16 cellular contexts compared by ENCODE assay signal in genomic region chr12:56231184-56231582, GRCh38. TPM values are rescaled to one million over a fixed set of nuclear protein-coding genes. Genes with fewer than 3 reads are reported as not detected.
DNase-seq lines count a peak whose midpoint lies in the region; ATAC-seq and TF ChIP-seq lines count a peak whose summit lies in the region.
"Had no signal": no experiment of that assay in that cellular context is flagged by ENCODE, and none has a peak within 500 bp of the region (broad histone marks: within the 10 kb centered on the region; RNA-seq: fewer than 3 reads in every experiment).

No MANE protein-coding gene starts in this region.

- peak overlapping the region; percentile 95 for H3K27ac Mint-ChIP-seq in progenitor cell of endocrine pancreas
- H3K27ac Mint-ChIP-seq: B cell had no signal

- intact Hi-C loops in Right ventricle myocardium inferior (cut with DNase I) (no loop called here), Right ventricle myocardium superior (cut with DNase I) (no loop called here), mucosa of descending colon (cut with DNase I, micrococcal nuclease) (no loop called here), esophagus muscularis mucosa (cut with DNase I) (no loop called here), PC-3 (cut with micrococcal nuclease) (no loop called here)

- peaks cover 3% of the 10 kb centered on the region for H3K36me3 Mint-ChIP-seq in progenitor cell of endocrine pancreas (ENCODE audit: insufficient read depth)

- peak overlapping the region; percentile 68 for H3K4me3 Mint-ChIP-seq in progenitor cell of endocrine pancreas (ENCODE audit: low read depth)
- H3K4me3 Mint-ChIP-seq: B cell had no signal

- no peaks in the 10 kb centered on the region for H3F3A ChIP-seq in PC-3 (ENCODE audit: low read length, unreplicated experiment)

- TF ChIP-seq POLR2A in esophagus muscularis mucosa (IDR thresholded peaks at IDR 0.05; ENCODE audit: low read depth), result no peak

- no peaks in the 10 kb centered on the region for H4K20me1 ChIP-seq in PC-3 (ENCODE audit: low read length)

- H3K4me1 ChIP-seq in mucosa of descending colon (ENCODE audit: low read depth) (peaks cover 6% of the 10 kb centered on the region), esophagus muscularis mucosa (no peaks in the 10 kb centered on the region), PC-3 (ENCODE audit: insufficient read depth, low read length) (no peaks in the 10 kb centered on the region)
- H3K4me1 ChIP-seq: SJCRH30 had no signal

- no peak overlapping the region for H3K9ac ChIP-seq in PC-3 (ENCODE audit: low read length)

- H3K4me2 ChIP-seq in PC-3 (ENCODE audit: low read length), result no peak overlapping the region

- DNase-seq in Right ventricle myocardium inferior (ENCODE audit: missing footprints) (peak; percentile 60), Right ventricle myocardium superior (no peak), mucosa of descending colon (peak in 2 of 3 donors; percentile 23 to 57), progenitor cell of endocrine pancreas (ENCODE audit: low spot score, unreplicated experiment) (no peak), esophagus muscularis mucosa (ENCODE audit: extremely low spot score) (no peak), PC-3 (no peak)
- DNase-seq: CD4-positive, alpha-beta memory T cell; HCEC 1CT; NCI-H187; NCI-H226; NCI-H526 treated with DMSO at 0.1 percent for 48 hours; RPMI8226; SJCRH30 had no signal

- H3K79me2 ChIP-seq in PC-3 (ENCODE audit: low read length), result no peaks in the 10 kb centered on the region

- CTCF ChIA-PET in PC-3 (lab: Charles Lee), result no interaction called here

- H3K9me3 ChIP-seq in mucosa of descending colon (no peaks in the 10 kb centered on the region), esophagus muscularis mucosa (no peaks in the 10 kb centered on the region), PC-3 (ENCODE audit: low read length) (no peaks in the 10 kb centered on the region)
- H3K9me3 ChIP-seq: SJCRH30 had no signal

- H3K36me3 ChIP-seq in mucosa of descending colon (ENCODE audit: low read depth) (no peaks in the 10 kb centered on the region), esophagus muscularis mucosa (peaks cover 0 to 29% (median 19%) of the 10 kb centered on the region in 4 donors), PC-3 (ENCODE audit: low read depth, low read length) (no peaks in the 10 kb centered on the region)
- H3K36me3 ChIP-seq: SJCRH30 had no signal

- no peaks in the 10 kb centered on the region for H3K27me3 Mint-ChIP-seq in progenitor cell of endocrine pancreas
- H3K27me3 Mint-ChIP-seq: B cell; CD4-positive, alpha-beta memory T cell had no signal

- WGBS in esophagus muscularis mucosa, result 69% methylated on average over 4 of the region's 11 CpGs

- ATAC-seq in Right ventricle myocardium inferior (no peak), Right ventricle myocardium superior (ENCODE audit: poor library complexity) (no peak), mucosa of descending colon (peak; percentile 27), HG03521 (IDR thresholded peaks at IDR 0.05; ENCODE audit: unreplicated experiment) (no peak), PC-3 (no peak), GM21515 (IDR thresholded peaks at IDR 0.05; ENCODE audit: unreplicated experiment) (no peak)

- no peak overlapping the region for H3K27ac ChIP-seq in esophagus muscularis mucosa (replicated peaks in 1 of 4)
- H3K27ac ChIP-seq in PC-3 (ENCODE audit: low read length), result no peak overlapping the region
- H3K27ac ChIP-seq: SJCRH30 had no signal

- H3K9me3 Mint-ChIP-seq in progenitor cell of endocrine pancreas (ENCODE audit: low read depth), result no peaks in the 10 kb centered on the region

- H3K9me2 ChIP-seq in PC-3 (replicated peaks; ENCODE audit: low read length), result no peaks in the 10 kb centered on the region

- no TSS peak for BruUV-seq in PC-3 (replicated peaks; lab: Mats Ljungman, UMichigan)

- H3K4me1 Mint-ChIP-seq in progenitor cell of endocrine pancreas (ENCODE audit: low read depth), result peaks cover 27% of the 10 kb centered on the region
- H3K4me1 Mint-ChIP-seq: B cell had no signal

- TF ChIP-seq CTCF in mucosa of descending colon (IDR thresholded peaks at IDR 0.05) (no peak), progenitor cell of endocrine pancreas (IDR thresholded peaks at IDR 0.05; ENCODE audit: unreplicated experiment) (no peak), esophagus muscularis mucosa (IDR thresholded peaks at IDR 0.05) (no peak), PC-3 (conservative IDR thresholded peaks at IDR 0.05; ENCODE audit: low read depth, low read length) (no peak)

- TF ChIP-seq EP300 in esophagus muscularis mucosa (IDR thresholded peaks at IDR 0.05), result no peak

- POLR2A ChIA-PET in PC-3 (lab: Charles Lee; ENCODE audit: unreplicated experiment), result no interaction called here

- no peak overlapping the region for H2AFZ ChIP-seq in PC-3 (ENCODE audit: low read length)

- H3K4me3 ChIP-seq in mucosa of descending colon (no peak overlapping the region), esophagus muscularis mucosa (no peak overlapping the region), PC-3 (ENCODE audit: low read length) (no peak overlapping the region)
- H3K4me3 ChIP-seq: SJCRH30 had no signal

- no peaks in the 10 kb centered on the region for H3K27me3 ChIP-seq in esophagus muscularis mucosa
- no peaks in the 10 kb centered on the region for H3K27me3 ChIP-seq in PC-3 (ENCODE audit: low read length)
- H3K27me3 ChIP-seq: SJCRH30 had no signal

RNA-seq across cellular contexts. Expression of gene SLC39A5, which starts 1.3 kb away (rescaled TPM):
- total RNA-seq in Right ventricle myocardium inferior (not detected), Right ventricle myocardium superior (not detected), mucosa of descending colon (100 to 1,000 TPM in 2 of 3 donors, 10 to 100 TPM in 1; 88.4 to 298 (median 129) TPM), progenitor cell of endocrine pancreas (62.9 and 65.2 TPM in 2 replicates), esophagus muscularis mucosa (not detected), PC-3 (2014; rRNA removed) (0.18 TPM in 1 of 2 replicates, not detected in the other)
- total RNA-seq: SJCRH30 had no signal

RNA-seq across cellular contexts. Expression of gene NABP2, which starts 7.0 kb away (rescaled TPM):
- total RNA-seq in Right ventricle myocardium inferior (22.2 TPM), Right ventricle myocardium superior (18.8 TPM), mucosa of descending colon (10 to 100 TPM; 22.2 to 37.3 (median 30.2) TPM), progenitor cell of endocrine pancreas (37.9 and 40.5 TPM in 2 replicates), esophagus muscularis mucosa (10 to 100 TPM; 27.0 to 36.4 (median 30.9) TPM), PC-3 (2014; rRNA removed) (91.6 and 98.6 TPM in 2 replicates)

RNA-seq across cellular contexts. Expression of gene RNF41, which starts 9.5 kb away (rescaled TPM):
- total RNA-seq in Right ventricle myocardium inferior, result 53.8 TPM
- 48.1 TPM for total RNA-seq in Right ventricle myocardium superior
- 10 to 100 TPM; 30.4 to 51.5 (median 32.1) TPM for total RNA-seq in mucosa of descending colon
- total RNA-seq in progenitor cell of endocrine pancreas, result 50.0 and 50.8 TPM in 2 replicates
- total RNA-seq in esophagus muscularis mucosa, result 100 to 1,000 TPM in 3 of 4 donors, 10 to 100 TPM in 1; 64.4 to 165 (median 109) TPM
- total RNA-seq in PC-3 (2014; rRNA removed), result 43.9 and 52.1 TPM in 2 replicates

RNA-seq across cellular contexts. Expression of gene ANKRD52, which starts 27.0 kb away (rescaled TPM):
- total RNA-seq in Right ventricle myocardium inferior (23.9 TPM), Right ventricle myocardium superior (24.6 TPM), mucosa of descending colon (10 to 100 TPM; 35.6 to 53.8 (median 43.1) TPM), progenitor cell of endocrine pancreas (60.3 and 64.3 TPM in 2 replicates), esophagus muscularis mucosa (10 to 100 TPM; 13.8 to 31.5 (median 19.6) TPM), PC-3 (2014; rRNA removed) (19.1 and 26.7 TPM in 2 replicates)

RNA-seq across cellular contexts. Expression of gene COQ10A, which starts 35.6 kb away (rescaled TPM):
- total RNA-seq in Right ventricle myocardium inferior (130 TPM), Right ventricle myocardium superior (153 TPM), mucosa of descending colon (10 to 100 TPM in 1 of 3 donors, 1 to 10 TPM in 2; 4.0 to 12.7 (median 5.3) TPM), progenitor cell of endocrine pancreas (23.6 and 24.6 TPM in 2 replicates), esophagus muscularis mucosa (10 to 100 TPM; 12.4 to 22.8 (median 15.7) TPM), PC-3 (2014; rRNA removed) (9.2 and 9.8 TPM in 2 replicates)

Comparison
In these comparisons a context has a peak if more than half of its experiments do, and no peak if none do; other contexts are left out.
1. DNase-seq: peak in Right ventricle myocardium inferior (single experiment) and mucosa of descending colon (2 of 3); none in Right ventricle myocardium superior (single experiment), progenitor cell of endocrine pancreas (single experiment), esophagus muscularis mucosa (single experiment) and PC-3 (single experiment).
2. RNA of gene SLC39A5, which starts 1.3 kb away (total RNA-seq): 88.4 to 298 TPM in mucosa of descending colon and 62.9 to 65.2 TPM in progenitor cell of endocrine pancreas; 0.18 TPM in PC-3, not detected in Right ventricle myocardium inferior (single experiment), not detected in Right ventricle myocardium superior (single experiment) and not detected in esophagus muscularis mucosa; every median in the first group is over 10 times any median in the second.